In the genomic region with DNA sequence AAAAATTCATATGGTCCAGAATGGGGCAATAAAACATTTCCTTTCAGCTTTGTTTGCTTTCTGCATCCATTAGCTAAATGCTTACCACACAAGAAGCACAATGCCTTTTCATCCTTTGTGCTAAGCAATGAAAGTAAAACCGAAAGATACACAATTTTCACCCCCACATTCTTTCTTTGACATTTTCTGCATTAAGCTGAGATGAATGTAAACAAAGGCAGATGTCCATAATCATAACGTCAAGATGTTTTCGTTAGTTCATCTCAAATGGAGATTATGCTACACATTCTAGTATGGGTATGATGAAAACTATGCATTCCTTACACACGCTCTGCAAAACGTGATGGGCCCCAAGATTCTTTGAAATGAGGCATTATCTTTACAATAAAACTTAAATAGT, we compare ENCODE assay signal across 2 cellular contexts.
TF ChIP-seq lines count a peak whose summit lies in the region.

No MANE protein-coding gene starts in this region.

TF ChIP-seq in A549, 52 proteins besides CTCF, POLR2A, EP300 and RAD21:
- TF ChIP-seq ZSCAN20 (CRISPR knock-in tag; IDR thresholded peaks at IDR 0.05) (no peak), PHF8 (IDR thresholded peaks at IDR 0.05; ENCODE audit: borderline replicate concordance, low read depth) (no peak), ZNF302 (CRISPR knock-in tag; IDR thresholded peaks at IDR 0.05) (no peak), EHF (CRISPR knock-in tag; IDR thresholded peaks at IDR 0.05) (no peak), SREBF2 (IDR thresholded peaks at IDR 0.05) (no peak), ZFP36 (IDR thresholded peaks at IDR 0.05; ENCODE audit: borderline replicate concordance, partially characterized antibody) (no peak), NFE2L2 (conservative IDR thresholded peaks at IDR 0.05; ENCODE audit: low read length) (no peak)
- TF ChIP-seq, protein P1, sequence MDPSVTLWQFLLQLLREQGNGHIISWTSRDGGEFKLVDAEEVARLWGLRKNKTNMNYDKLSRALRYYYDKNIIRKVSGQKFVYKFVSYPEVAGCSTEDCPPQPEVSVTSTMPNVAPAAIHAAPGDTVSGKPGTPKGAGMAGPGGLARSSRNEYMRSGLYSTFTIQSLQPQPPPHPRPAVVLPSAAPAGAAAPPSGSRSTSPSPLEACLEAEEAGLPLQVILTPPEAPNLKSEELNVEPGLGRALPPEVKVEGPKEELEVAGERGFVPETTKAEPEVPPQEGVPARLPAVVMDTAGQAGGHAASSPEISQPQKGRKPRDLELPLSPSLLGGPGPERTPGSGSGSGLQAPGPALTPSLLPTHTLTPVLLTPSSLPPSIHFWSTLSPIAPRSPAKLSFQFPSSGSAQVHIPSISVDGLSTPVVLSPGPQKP (IDR thresholded peaks at IDR 0.05; ENCODE audit: low read depth, low read length): no peak
- TF ChIP-seq, protein P2, sequence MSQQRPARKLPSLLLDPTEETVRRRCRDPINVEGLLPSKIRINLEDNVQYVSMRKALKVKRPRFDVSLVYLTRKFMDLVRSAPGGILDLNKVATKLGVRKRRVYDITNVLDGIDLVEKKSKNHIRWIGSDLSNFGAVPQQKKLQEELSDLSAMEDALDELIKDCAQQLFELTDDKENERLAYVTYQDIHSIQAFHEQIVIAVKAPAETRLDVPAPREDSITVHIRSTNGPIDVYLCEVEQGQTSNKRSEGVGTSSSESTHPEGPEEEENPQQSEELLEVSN (IDR thresholded peaks at IDR 0.05; ENCODE audit: borderline replicate concordance, low read depth): no peak

TF ChIP-seq in H1, 55 proteins besides CTCF, POLR2A, EP300 and RAD21:
- TF ChIP-seq TBP (IDR thresholded peaks at IDR 0.05; ENCODE audit: low read depth, low read length) (no peak), EZH2 (IDR thresholded peaks at IDR 0.05; ENCODE audit: low read depth, low read length, severe bottlenecking) (no peak), SIX5 (IDR thresholded peaks at IDR 0.05; ENCODE audit: low read depth, low read length) (no peak), NRF1 (IDR thresholded peaks at IDR 0.05; ENCODE audit: low read depth, low read length) (no peak), RXRA (IDR thresholded peaks at IDR 0.05; ENCODE audit: insufficient read depth, low read depth, low read length) (no peak), CTBP2 (IDR thresholded peaks at IDR 0.05; ENCODE audit: borderline replicate concordance, insufficient read depth, insufficient read length, low read length) (no peak), SP1 (IDR thresholded peaks at IDR 0.05; ENCODE audit: low read depth, low read length) (no peak), KDM5A (IDR thresholded peaks at IDR 0.05; ENCODE audit: low read length) (no peak), HDAC2 (IDR thresholded peaks at IDR 0.05; ENCODE audit: borderline replicate concordance in 1 of 2, low read depth in 2 of 2, low read length in 2 of 2) (no peak), HDAC6 (IDR thresholded peaks at IDR 0.05; ENCODE audit: low read depth, low read length) (no peak), CBX5 (IDR thresholded peaks at IDR 0.05; ENCODE audit: low read depth, low read length) (no peak)
- TF ChIP-seq, protein P3, sequence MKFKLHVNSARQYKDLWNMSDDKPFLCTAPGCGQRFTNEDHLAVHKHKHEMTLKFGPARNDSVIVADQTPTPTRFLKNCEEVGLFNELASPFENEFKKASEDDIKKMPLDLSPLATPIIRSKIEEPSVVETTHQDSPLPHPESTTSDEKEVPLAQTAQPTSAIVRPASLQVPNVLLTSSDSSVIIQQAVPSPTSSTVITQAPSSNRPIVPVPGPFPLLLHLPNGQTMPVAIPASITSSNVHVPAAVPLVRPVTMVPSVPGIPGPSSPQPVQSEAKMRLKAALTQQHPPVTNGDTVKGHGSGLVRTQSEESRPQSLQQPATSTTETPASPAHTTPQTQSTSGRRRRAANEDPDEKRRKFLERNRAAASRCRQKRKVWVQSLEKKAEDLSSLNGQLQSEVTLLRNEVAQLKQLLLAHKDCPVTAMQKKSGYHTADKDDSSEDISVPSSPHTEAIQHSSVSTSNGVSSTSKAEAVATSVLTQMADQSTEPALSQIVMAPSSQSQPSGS (IDR thresholded peaks at IDR 0.05; ENCODE audit: low read length): no peak
